ENCODE assay signal across 35 cellular contexts in genomic region chr16:86446279-86446678, GRCh38.
A peak's percentile ranks its signal among the peaks of the same experiment; 100 is the strongest.
DNase-seq lines count a peak whose midpoint lies in the region; ATAC-seq, FAIRE-seq and TF ChIP-seq lines count a peak whose summit lies in the region.
"Had no signal": no experiment of that assay in that cellular context is flagged by ENCODE, and none has a peak within 500 bp of the region (broad histone marks: within the 10 kb centered on the region; RNA-seq: fewer than 3 reads in every experiment).

No MANE protein-coding gene starts in this region.

- no peak overlapping the region for H4K12ac ChIP-seq in trophoblast cell (ENCODE audit: low read depth, low read length)

- no peak overlapping the region for H3K4me3 ChIP-seq in HepG2 (replicated peaks in 1 of 3; ENCODE audit: insufficient read depth in 1 of 3, low read depth in 2 of 3, low read length in 3 of 3)
- no peak overlapping the region for H3K4me3 ChIP-seq in right lobe of liver
- no peak overlapping the region for H3K4me3 ChIP-seq in trophoblast cell (ENCODE audit: low read depth, low read length)
- H3K4me3 ChIP-seq: A549; BLaER1; BLaER1 treated with 17β-estradiol and CSF1 and Interleukin-3, amounts not matched to agents 10 nM and 100 nM had no signal

- DNase-seq in HepG2 (ENCODE audit: low spot score) (no peak), right lobe of liver (no peak), dermis blood vessel endothelial cell (peak; percentile 34), lung microvascular endothelial cell (ENCODE audit: low read depth in 2 of 2) (peak; percentile 11 to 62), trophoblast cell (no peak), inferior parietal cortex (ENCODE audit: extremely low spot score) (no peak), Right ventricle myocardium superior (no peak), T1000 (lab: John Stamatoyannopoulos, UW) (no peak)
- DNase-seq: 8988T; ACHN; AML-193; BE2C; C1 segment of cervical spinal cord; Caco-2; Calu3; CD4-positive, alpha-beta memory T cell; CD4-positive, alpha-beta T cell; CD4-positive, CD25-positive, alpha-beta regulatory T cell; CD8-positive, alpha-beta memory T cell; CD8-positive, alpha-beta T cell; COR-L47; DMS 273 treated with DMSO at 0.1 percent for 48 hours; DMS153; DMS53; DMS79; DMS79 treated with DMSO at 0.1 percent for 48 hours; DND-41; EL had no signal

- H3K79me2 ChIP-seq in HepG2 (ENCODE audit: insufficient read depth, low read length) (no peaks in the 10 kb centered on the region), trophoblast cell (ENCODE audit: control insufficient read depth, insufficient read depth, low read length, poor library complexity) (no peaks in the 10 kb centered on the region)

- H2AFZ ChIP-seq in HepG2 (ENCODE audit: low read length) (no peak overlapping the region), trophoblast cell (ENCODE audit: insufficient read depth, low read length, poor library complexity) (no peak overlapping the region)

- H4K8ac ChIP-seq in trophoblast cell (ENCODE audit: low read depth, low read length): no peak overlapping the region

- no peak overlapping the region for H3K9ac ChIP-seq in HepG2 (ENCODE audit: insufficient read depth, low read depth, low read length)
- peak overlapping the region; percentile 30 for H3K9ac ChIP-seq in trophoblast cell (ENCODE audit: low read length)
- H3K9ac ChIP-seq: BLaER1; BLaER1 treated with 17β-estradiol and CSF1 and Interleukin-3, amounts not matched to agents 10 nM and 100 nM had no signal

- intact Hi-C loops in HepG2 (cut with micrococcal nuclease; ENCODE audit: unreplicated experiment) (no loop called here), right lobe of liver (cut with DNase I) (no loop called here), Right ventricle myocardium superior (cut with DNase I) (no loop called here)

- TF ChIP-seq POLR2A in HepG2 (IDR thresholded peaks at IDR 0.05; ENCODE audit: insufficient read depth in 1 of 2, low read depth in 2 of 2, low read length in 2 of 2): no peak
- no peak for TF ChIP-seq POLR2A in right lobe of liver (IDR thresholded peaks at IDR 0.05)

- H2BK120ac ChIP-seq in trophoblast cell (ENCODE audit: insufficient read depth, low read length, poor library complexity): no peak overlapping the region

- H3K18ac ChIP-seq in trophoblast cell (ENCODE audit: low read length): no peak overlapping the region

- CTCF ChIA-PET in HepG2 (lab: Yijun Ruan, JAX; ENCODE audit: low intra/inter-chr PET ratio, low total read pairs): no interaction called here

- H4K91ac ChIP-seq in trophoblast cell (ENCODE audit: low read depth, low read length): no peak overlapping the region

- H3K4me1 ChIP-seq in HepG2 (ENCODE audit: insufficient read depth, low read length) (no peaks in the 10 kb centered on the region), right lobe of liver (no peaks in the 10 kb centered on the region), trophoblast cell (ENCODE audit: control insufficient read depth in 1 of 2, insufficient read depth in 2 of 2, low read length in 2 of 2) (no peaks in the 10 kb centered on the region)
- H3K4me1 ChIP-seq: A549, BE2C, Caco-2 had no signal

- ATAC-seq in HepG2: no peak
- ATAC-seq in right lobe of liver: no peak
- no peak for ATAC-seq in Right ventricle myocardium superior (ENCODE audit: poor library complexity)
- ATAC-seq: A549; CD8-positive, alpha-beta T cell had no signal

- POLR2A ChIA-PET in HepG2 (lab: Yijun Ruan, JAX): no interaction called here

- H3K36me3 ChIP-seq in HepG2 (replicated peaks in 1 of 2; ENCODE audit: control insufficient read depth in 1 of 2, insufficient read depth in 2 of 2, low read length in 2 of 2) (no peaks in the 10 kb centered on the region), right lobe of liver (no peaks in the 10 kb centered on the region), trophoblast cell (ENCODE audit: control insufficient read depth in 1 of 2, insufficient read depth in 2 of 2, low read length in 2 of 2) (no peaks in the 10 kb centered on the region)
- H3K36me3 ChIP-seq: BE2C; BLaER1; BLaER1 treated with 17β-estradiol and CSF1 and Interleukin-3, amounts not matched to agents 10 nM and 100 nM had no signal

- H2BK12ac ChIP-seq in trophoblast cell (ENCODE audit: low read length): no peak overlapping the region

- TF ChIP-seq CTCF in HepG2 (CRISPR knock-in tag; IDR thresholded peaks at IDR 0.05) (no peak), right lobe of liver (IDR thresholded peaks at IDR 0.05) (no peak)

- TF ChIP-seq RAD21 in HepG2 (CRISPR knock-in tag; IDR thresholded peaks at IDR 0.05): no peak

- TF ChIP-seq EP300 in HepG2 (IDR thresholded peaks at IDR 0.05; ENCODE audit: low read depth in 2 of 2, low read length in 2 of 2) (no peak), HepG2 (CRISPR knock-in tag; IDR thresholded peaks at IDR 0.05; ENCODE audit: borderline replicate concordance) (no peak)

- no TSS peak for BruUV-seq in HepG2 (replicated peaks; lab: Mats Ljungman, UMichigan)

- in situ Hi-C loops in HepG2 (cut with HindIII; ENCODE audit: extremely low pct_ligation_motif_present, low pct_unique_long_range_greater_than_20kb): no loop called here

- no peaks in the 10 kb centered on the region for H3K9me3 ChIP-seq in HepG2 (ENCODE audit: low read length)
- no peaks in the 10 kb centered on the region for H3K9me3 ChIP-seq in right lobe of liver
- peaks cover 8% of the 10 kb centered on the region for H3K9me3 ChIP-seq in trophoblast cell (ENCODE audit: insufficient read depth, low read depth, low read length)
- H3K9me3 ChIP-seq: BE2C, Caco-2 had no signal

- 28% methylated on average over 7 of the region's 7 CpGs for WGBS in HepG2 (ENCODE audit: low lambda C conversion rate)
- 41% methylated on average over 6 of the region's 7 CpGs for WGBS in right lobe of liver (ENCODE audit: insufficient coverage, low coverage, low lambda C conversion rate, missing lambda C conversion rate)
- no CpG with 5 or more reads among the region's 7 CpGs for WGBS in trophoblast cell (ENCODE audit: extremely low coverage, insufficient coverage, insufficient read length)

- H3K27me3 ChIP-seq in HepG2 (ENCODE audit: control insufficient read depth in 1 of 2, insufficient read depth in 2 of 2, low read length in 2 of 2) (peaks cover 8 to 58% of the 10 kb centered on the region in 2 experiments), right lobe of liver (no peaks in the 10 kb centered on the region), trophoblast cell (ENCODE audit: insufficient read depth, low read length) (no peaks in the 10 kb centered on the region)
- H3K27me3 ChIP-seq: BE2C, BLaER1 had no signal

- no peaks in the 10 kb centered on the region for H4K20me1 ChIP-seq in HepG2 (ENCODE audit: insufficient read depth, low read length)
- H4K20me1 ChIP-seq: BLaER1; BLaER1 treated with 17β-estradiol and CSF1 and Interleukin-3, amounts not matched to agents 10 nM and 100 nM had no signal

- H3K14ac ChIP-seq in trophoblast cell (ENCODE audit: low read length): no peak overlapping the region

- H3K4ac ChIP-seq in trophoblast cell (ENCODE audit: low read depth, low read length): no peak overlapping the region

- H2BK5ac ChIP-seq in trophoblast cell (ENCODE audit: low read depth, low read length, poor library complexity): no peak overlapping the region

- FAIRE-seq in HepG2 (lab: Jason Lieb, UNC): no peak
- FAIRE-seq: A204.1, A549, D721Med had no signal

- no peak overlapping the region for H3K27ac ChIP-seq in HepG2 (ENCODE audit: extremely low read length, insufficient read depth, low read length)
- H3K27ac ChIP-seq in right lobe of liver: no peak overlapping the region
- no peak overlapping the region for H3K27ac ChIP-seq in trophoblast cell (ENCODE audit: low read depth, low read length)
- H3K27ac ChIP-seq: 22Rv1; A549; BLaER1; BLaER1 treated with 17β-estradiol and CSF1 and Interleukin-3, amounts not matched to agents 10 nM and 100 nM; C4-2B had no signal

- H3K23ac ChIP-seq in trophoblast cell (ENCODE audit: low read length): no peak overlapping the region

- H3K4me2 ChIP-seq in HepG2 (ENCODE audit: low read depth, low read length) (no peak overlapping the region), trophoblast cell (ENCODE audit: low read length) (no peak overlapping the region)
- H3K4me2 ChIP-seq: A549; BLaER1; BLaER1 treated with 17β-estradiol and CSF1 and Interleukin-3, amounts not matched to agents 10 nM and 100 nM had no signal

- no peak overlapping the region for H2AK5ac ChIP-seq in trophoblast cell (ENCODE audit: low read length)

- no peaks in the 10 kb centered on the region for H3K79me1 ChIP-seq in trophoblast cell (ENCODE audit: low read length)

TF ChIP-seq in HepG2, 621 proteins besides CTCF, POLR2A, EP300 and RAD21 (continues in another document):
- TF ChIP-seq MYPOP (CRISPR knock-in tag; IDR thresholded peaks at IDR 0.05) (no peak), ZNF512 (CRISPR knock-in tag; IDR thresholded peaks at IDR 0.05) (no peak)

Comparison
In these comparisons a context has a peak if more than half of its experiments do, and no peak if none do; other contexts are left out.
1. DNase-seq: peak in dermis blood vessel endothelial cell (single experiment) and lung microvascular endothelial cell (2 of 2); none in HepG2 (single experiment), right lobe of liver (0 of 3), trophoblast cell (0 of 2), inferior parietal cortex (single experiment), Right ventricle myocardium superior (single experiment) and T1000 (single experiment).